In genomic region chr11:61250796-61251765, GRCh38 we compare ENCODE assay signal across 13 cellular contexts. TPM values are rescaled to one million over a fixed set of nuclear protein-coding genes. Genes with fewer than 3 reads are reported as not detected.
"Had no signal": no experiment of that assay in that cellular context is flagged by ENCODE, and none has a peak within 500 bp of the region (broad histone marks: within the 10 kb centered on the region; RNA-seq: fewer than 3 reads in every experiment).

No MANE protein-coding gene starts in this region.

RNA-seq across cellular contexts. Expression of gene PGA5, which starts 10.1 kb away (rescaled TPM):
- total RNA-seq: activated CD4-positive, alpha-beta memory T cell treated with anti-CD3 and anti-CD28 coated beads for 36 hours; activated CD4-positive, alpha-beta T cell treated with anti-CD3 and anti-CD28 coated beads, Interleukin-2, amount 10 ng/mL, durations not matched to agents 24 days and 14 days; activated CD8-positive, alpha-beta memory T cell treated with anti-CD3 and anti-CD28 coated beads for 36 hours; activated naive CD4-positive, alpha-beta T cell treated with anti-CD3 and anti-CD28 coated beads for 36 hours; activated naive CD8-positive, alpha-beta T cell treated with anti-CD3 and anti-CD28 coated beads for 36 hours; activated T-helper 1 cell treated with anti-CD3 and anti-CD28 coated beads, Interleukin-12 subunit alpha, Interleukin-12 subunit beta, Interleukin-2, Interleukin-4 antibody, amounts not matched to agents 30 ng/mL and 10 ng/mL and 1 ng/mL, durations not matched to agents 14 hours and 24 hours and 36 hours; colonic mucosa; epithelial cell of proximal tubule; gastrocnemius medialis; natural killer cell treated with Interleukin-12 subunit alpha and Interleukin-12 subunit beta and Interleukin-15 and Interleukin-18, amount 100 ng/mL, for 72 hours; T-helper 17 cell; thoracic aorta had no signal

RNA-seq across cellular contexts. Expression of gene PGA4, which starts 28.9 kb away (rescaled TPM):
- total RNA-seq: activated CD4-positive, alpha-beta memory T cell treated with anti-CD3 and anti-CD28 coated beads for 36 hours; activated CD4-positive, alpha-beta T cell treated with anti-CD3 and anti-CD28 coated beads, Interleukin-2, amount 10 ng/mL, durations not matched to agents 24 days and 14 days; activated CD8-positive, alpha-beta memory T cell treated with anti-CD3 and anti-CD28 coated beads for 36 hours; activated naive CD4-positive, alpha-beta T cell treated with anti-CD3 and anti-CD28 coated beads for 36 hours; activated naive CD8-positive, alpha-beta T cell treated with anti-CD3 and anti-CD28 coated beads for 36 hours; activated T-helper 1 cell treated with anti-CD3 and anti-CD28 coated beads, Interleukin-12 subunit alpha, Interleukin-12 subunit beta, Interleukin-2, Interleukin-4 antibody, amounts not matched to agents 30 ng/mL and 10 ng/mL and 1 ng/mL, durations not matched to agents 14 hours and 24 hours and 36 hours; colonic mucosa; epithelial cell of proximal tubule; natural killer cell treated with Interleukin-12 subunit alpha and Interleukin-12 subunit beta and Interleukin-15 and Interleukin-18, amount 100 ng/mL, for 72 hours; T-helper 17 cell had no signal

RNA-seq across cellular contexts. Expression of gene PGA3, which starts 47.8 kb away (rescaled TPM):
- total RNA-seq: activated CD4-positive, alpha-beta memory T cell treated with anti-CD3 and anti-CD28 coated beads for 36 hours; activated CD4-positive, alpha-beta T cell treated with anti-CD3 and anti-CD28 coated beads, Interleukin-2, amount 10 ng/mL, durations not matched to agents 24 days and 14 days; activated CD8-positive, alpha-beta memory T cell treated with anti-CD3 and anti-CD28 coated beads for 36 hours; activated naive CD4-positive, alpha-beta T cell treated with anti-CD3 and anti-CD28 coated beads for 36 hours; activated naive CD8-positive, alpha-beta T cell treated with anti-CD3 and anti-CD28 coated beads for 36 hours; activated T-helper 1 cell treated with anti-CD3 and anti-CD28 coated beads, Interleukin-12 subunit alpha, Interleukin-12 subunit beta, Interleukin-2, Interleukin-4 antibody, amounts not matched to agents 30 ng/mL and 10 ng/mL and 1 ng/mL, durations not matched to agents 14 hours and 24 hours and 36 hours; epithelial cell of proximal tubule; gastrocnemius medialis; left colon; natural killer cell treated with Interleukin-12 subunit alpha and Interleukin-12 subunit beta and Interleukin-15 and Interleukin-18, amount 100 ng/mL, for 72 hours; T-helper 17 cell had no signal
